ENCODE assay signal across 1 cellular context in genomic region chr15:23069496-23070166, GRCh38.
A peak's percentile ranks its signal among the peaks of the same experiment; 100 is the strongest.
TF ChIP-seq lines count a peak whose summit lies in the region.

No MANE protein-coding gene starts in this region.

TF ChIP-seq in K562, 482 proteins besides CTCF, POLR2A, EP300 and RAD21 (continued from another document):
- TF ChIP-seq VEZF1 (CRISPR knock-in tag; IDR thresholded peaks at IDR 0.05) (peak; percentile 59), ZNF324 (CRISPR knock-in tag; IDR thresholded peaks at IDR 0.05) (no peak)
TF ChIP-seq in K562: peak in this region for 2.
